Comparison of ENCODE assay signal across 1 cellular context in the genomic region with DNA sequence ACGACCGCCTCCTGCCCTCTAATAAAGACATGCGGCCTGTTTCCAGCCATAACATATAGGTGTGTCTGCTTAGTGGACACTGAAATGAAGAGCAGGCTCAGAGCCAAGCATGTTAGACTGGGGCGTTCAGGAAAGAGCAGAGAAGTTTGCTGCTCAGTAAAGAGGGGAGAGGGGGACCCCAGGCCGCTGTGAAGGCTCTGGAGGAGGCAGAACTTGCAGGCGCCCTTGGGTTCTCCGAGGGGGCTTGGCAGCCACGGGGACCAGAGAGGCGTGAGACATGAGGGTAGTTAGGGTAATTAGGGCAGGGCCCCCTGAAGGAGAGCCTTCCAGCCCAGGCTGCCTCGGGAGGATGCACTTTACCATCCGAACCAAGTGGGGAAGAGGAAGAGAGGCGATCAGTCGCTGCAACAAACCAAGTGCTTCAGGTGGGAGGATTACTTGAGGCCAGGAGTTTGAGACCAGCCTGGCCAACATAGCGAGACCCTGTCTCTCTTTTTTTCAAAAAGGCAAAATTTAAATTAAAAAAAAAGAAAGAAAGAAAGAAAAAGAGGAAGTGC.
TF ChIP-seq lines count a peak whose summit lies in the region.

No MANE protein-coding gene starts in this region.

TF ChIP-seq in GM23338, 12 proteins besides CTCF, POLR2A, EP300 and RAD21 (continued from another document):
- TF ChIP-seq ZNF462 (CRISPR knock-in tag; IDR thresholded peaks at IDR 0.05) (no peak), EZH2phosphoT487 (IDR thresholded peaks at IDR 0.05; ENCODE audit: unreplicated experiment) (no peak)
- TF ChIP-seq, protein P1, sequence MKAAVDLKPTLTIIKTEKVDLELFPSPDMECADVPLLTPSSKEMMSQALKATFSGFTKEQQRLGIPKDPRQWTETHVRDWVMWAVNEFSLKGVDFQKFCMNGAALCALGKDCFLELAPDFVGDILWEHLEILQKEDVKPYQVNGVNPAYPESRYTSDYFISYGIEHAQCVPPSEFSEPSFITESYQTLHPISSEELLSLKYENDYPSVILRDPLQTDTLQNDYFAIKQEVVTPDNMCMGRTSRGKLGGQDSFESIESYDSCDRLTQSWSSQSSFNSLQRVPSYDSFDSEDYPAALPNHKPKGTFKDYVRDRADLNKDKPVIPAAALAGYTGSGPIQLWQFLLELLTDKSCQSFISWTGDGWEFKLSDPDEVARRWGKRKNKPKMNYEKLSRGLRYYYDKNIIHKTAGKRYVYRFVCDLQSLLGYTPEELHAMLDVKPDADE (IDR thresholded peaks at IDR 0.05) = no peak
